In genomic region chr3:37668831-37669610, GRCh38 we compare ENCODE assay signal across 15 cellular contexts.
DNase-seq lines count a peak whose midpoint lies in the region; ATAC-seq and TF ChIP-seq lines count a peak whose summit lies in the region.
"Had no signal": no experiment of that assay in that cellular context is flagged by ENCODE, and none has a peak within 500 bp of the region (broad histone marks: within the 10 kb centered on the region; RNA-seq: fewer than 3 reads in every experiment).

No MANE protein-coding gene starts in this region.

- peaks cover 0 to 1% (median 0%) of the 10 kb centered on the region in 6 donors for H3K9me3 Mint-ChIP-seq in immature natural killer cell
- H3K9me3 Mint-ChIP-seq: activated naive CD8-positive, alpha-beta T cell treated with anti-CD3 and anti-CD28 coated beads, Interleukin-2, amount 10 ng/mL, durations not matched to agents 7 days and 5 days; stimulated activated naive B cell treated with anti-CD40 and anti-IgM and Interleukin-4, amounts not matched to agents 10 μg/mL and 1 μg/mL and 100 μg/mL, for 72 hours had no signal

- peak; percentile 57 for ATAC-seq in left lung
- ATAC-seq: stimulated activated naive B cell treated with anti-CD40 and anti-IgM and Interleukin-4, amounts not matched to agents 10 μg/mL and 1 μg/mL and 100 μg/mL, for 72 hours had no signal

- no peak overlapping the region for H3K4me3 ChIP-seq in left lung
- no peak overlapping the region for H3K4me3 ChIP-seq in suprapubic skin
- H3K4me3 ChIP-seq in tibial nerve, result no peak overlapping the region
- no peak overlapping the region for H3K4me3 ChIP-seq in uterus

- peaks cover 0 to 2% of the 10 kb centered on the region in 2 donors for H3K4me1 Mint-ChIP-seq in immature natural killer cell
- H3K4me1 Mint-ChIP-seq: activated naive CD8-positive, alpha-beta T cell treated with anti-CD3 and anti-CD28 coated beads, Interleukin-2, amount 10 ng/mL, durations not matched to agents 7 days and 5 days; stimulated activated naive B cell treated with anti-CD40 and anti-IgM and Interleukin-4, amounts not matched to agents 10 μg/mL and 1 μg/mL and 100 μg/mL, for 72 hours had no signal

- no peak for TF ChIP-seq EP300 in suprapubic skin (IDR thresholded peaks at IDR 0.05)
- no peak for TF ChIP-seq EP300 in tibial nerve (IDR thresholded peaks at IDR 0.05)

- no peak for TF ChIP-seq CTCF in left lung (IDR thresholded peaks at IDR 0.05)
- no peak for TF ChIP-seq CTCF in suprapubic skin (IDR thresholded peaks at IDR 0.05)
- TF ChIP-seq CTCF in tibial nerve (IDR thresholded peaks at IDR 0.05), result no peak
- TF ChIP-seq CTCF in uterus (IDR thresholded peaks at IDR 0.05), result no peak

- peak; percentile 75 for DNase-seq in NCI-H2029 treated with DMSO at 0.1 percent for 48 hours (lab: John Stamatoyannopoulos, UW)
- peak; percentile 20 for DNase-seq in cortex of kidney (lab: John Stamatoyannopoulos, UW)
- no peak for DNase-seq in left lung
- no peak for DNase-seq in suprapubic skin (ENCODE audit: low spot score in 2 of 2)
- no peak for DNase-seq in tibial nerve (ENCODE audit: low spot score in 2 of 2)
- DNase-seq in uterus, result no peak
- no peak for DNase-seq in immature natural killer cell
- no peak for DNase-seq in epidermal melanocyte (ENCODE audit: insufficient read length, low spot score)
- DNase-seq: activated naive CD8-positive, alpha-beta T cell treated with anti-CD3 and anti-CD28 coated beads, Interleukin-2, amount 10 ng/mL, durations not matched to agents 7 days and 5 days; dermis blood vessel endothelial cell; GF-D8; KBM-7; stimulated activated CD4-positive, alpha-beta T cell treated with anti-CD3 and anti-CD28 coated beads, Interleukin-1b, Interleukin-23, amount 100 ng/mL, for 48 hours; stimulated activated naive B cell treated with anti-CD40 and anti-IgM and Interleukin-4, amounts not matched to agents 10 μg/mL and 1 μg/mL and 100 μg/mL, for 72 hours had no signal

- H3K27me3 Mint-ChIP-seq in immature natural killer cell (ENCODE audit: low read depth in 3 of 3), result peaks cover 0 to 9% (median 8%) of the 10 kb centered on the region in 3 donors
- H3K27me3 Mint-ChIP-seq: stimulated activated naive B cell treated with anti-CD40 and anti-IgM and Interleukin-4, amounts not matched to agents 10 μg/mL and 1 μg/mL and 100 μg/mL, for 72 hours had no signal

- H3K27me3 ChIP-seq in left lung (no peaks in the 10 kb centered on the region), suprapubic skin (no peaks in the 10 kb centered on the region), tibial nerve (no peaks in the 10 kb centered on the region), uterus (no peaks in the 10 kb centered on the region)

- TF ChIP-seq POLR2A in suprapubic skin (IDR thresholded peaks at IDR 0.05) (no peak), tibial nerve (IDR thresholded peaks at IDR 0.05) (no peak), uterus (IDR thresholded peaks at IDR 0.05) (no peak)

- intact Hi-C loops in left lung (cut with DNase I), result no loop called here
- intact Hi-C loops in uterus (cut with DNase I; ENCODE audit: low total_unique reads), result no loop called here

- H3K27ac ChIP-seq in left lung (no peak overlapping the region), suprapubic skin (peak overlapping the region; percentile 6), tibial nerve (peak overlapping the region in 1 of 4 donors; percentile 12), uterus (no peak overlapping the region)
- H3K27ac ChIP-seq: C4-2B had no signal

- H3K4me3 Mint-ChIP-seq in immature natural killer cell, result no peak overlapping the region
- H3K4me3 Mint-ChIP-seq: activated naive CD8-positive, alpha-beta T cell treated with anti-CD3 and anti-CD28 coated beads, Interleukin-2, amount 10 ng/mL, durations not matched to agents 7 days and 5 days; stimulated activated naive B cell treated with anti-CD40 and anti-IgM and Interleukin-4, amounts not matched to agents 10 μg/mL and 1 μg/mL and 100 μg/mL, for 72 hours had no signal

- 32% methylated on average over 10 of the region's 10 CpGs for WGBS in suprapubic skin
- 43 to 53% methylated on average over 10 of the region's 10 CpGs for WGBS in tibial nerve, 2 donors

- no peak overlapping the region for H3K27ac Mint-ChIP-seq in immature natural killer cell
- H3K27ac Mint-ChIP-seq: activated naive CD8-positive, alpha-beta T cell treated with anti-CD3 and anti-CD28 coated beads, Interleukin-2, amount 10 ng/mL, durations not matched to agents 7 days and 5 days; stimulated activated naive B cell treated with anti-CD40 and anti-IgM and Interleukin-4, amounts not matched to agents 10 μg/mL and 1 μg/mL and 100 μg/mL, for 72 hours had no signal

- no peaks in the 10 kb centered on the region for H3K36me3 Mint-ChIP-seq in immature natural killer cell
- H3K36me3 Mint-ChIP-seq: activated naive CD8-positive, alpha-beta T cell treated with anti-CD3 and anti-CD28 coated beads, Interleukin-2, amount 10 ng/mL, durations not matched to agents 7 days and 5 days; stimulated activated naive B cell treated with anti-CD40 and anti-IgM and Interleukin-4, amounts not matched to agents 10 μg/mL and 1 μg/mL and 100 μg/mL, for 72 hours had no signal

- H3K36me3 ChIP-seq in left lung (no peaks in the 10 kb centered on the region), suprapubic skin (no peaks in the 10 kb centered on the region), tibial nerve (no peaks in the 10 kb centered on the region), uterus (no peaks in the 10 kb centered on the region)

- H3K4me1 ChIP-seq in left lung (peaks cover 5 to 9% of the 10 kb centered on the region in 2 donors), suprapubic skin (peaks cover 19% of the 10 kb centered on the region), tibial nerve (peaks cover 0 to 45% (median 4%) of the 10 kb centered on the region in 4 donors), uterus (peaks cover 0 to 11% of the 10 kb centered on the region in 2 donors)

- no peaks in the 10 kb centered on the region for H3K9me3 ChIP-seq in left lung
- H3K9me3 ChIP-seq in suprapubic skin, result no peaks in the 10 kb centered on the region
- H3K9me3 ChIP-seq in tibial nerve, result no peaks in the 10 kb centered on the region
- no peaks in the 10 kb centered on the region for H3K9me3 ChIP-seq in uterus

Comparison
In these comparisons a context has a peak if more than half of its experiments do, and no peak if none do; other contexts are left out.
1. DNase-seq: peak in NCI-H2029 treated with DMSO at 0.1 percent for 48 hours (single experiment) and cortex of kidney (single experiment); none in left lung (0 of 2), suprapubic skin (0 of 2), tibial nerve (0 of 2), uterus (0 of 2), immature natural killer cell (0 of 3) and epidermal melanocyte (single experiment).